Comparison of ENCODE assay signal across 1 cellular context in genomic region chr17:32159586-32160438, GRCh38.
TF ChIP-seq lines count a peak whose summit lies in the region.

No MANE protein-coding gene starts in this region.

TF ChIP-seq in HepG2, 621 proteins besides CTCF, POLR2A, EP300 and RAD21 (continued from another document):
- TF ChIP-seq SIN3A (IDR thresholded peaks at IDR 0.05; ENCODE audit: borderline replicate concordance, low read depth, low read length): no peak
- no peak for TF ChIP-seq ATM (IDR thresholded peaks at IDR 0.05; ENCODE audit: borderline replicate concordance)
- no peak for TF ChIP-seq FOXM1 (CRISPR knock-in tag; IDR thresholded peaks at IDR 0.05)
- TF ChIP-seq RERE (CRISPR knock-in tag; IDR thresholded peaks at IDR 0.05; ENCODE audit: low read depth): no peak
- no peak for TF ChIP-seq ZNF414 (CRISPR knock-in tag; IDR thresholded peaks at IDR 0.05)
- TF ChIP-seq MAFK (conservative IDR thresholded peaks at IDR 0.05 in 1 of 2, IDR thresholded peaks at IDR 0.05 in 1 of 2; ENCODE audit: low read length in 2 of 2): no peak
